ENCODE assay signal across 1 cellular context in the genomic region with DNA sequence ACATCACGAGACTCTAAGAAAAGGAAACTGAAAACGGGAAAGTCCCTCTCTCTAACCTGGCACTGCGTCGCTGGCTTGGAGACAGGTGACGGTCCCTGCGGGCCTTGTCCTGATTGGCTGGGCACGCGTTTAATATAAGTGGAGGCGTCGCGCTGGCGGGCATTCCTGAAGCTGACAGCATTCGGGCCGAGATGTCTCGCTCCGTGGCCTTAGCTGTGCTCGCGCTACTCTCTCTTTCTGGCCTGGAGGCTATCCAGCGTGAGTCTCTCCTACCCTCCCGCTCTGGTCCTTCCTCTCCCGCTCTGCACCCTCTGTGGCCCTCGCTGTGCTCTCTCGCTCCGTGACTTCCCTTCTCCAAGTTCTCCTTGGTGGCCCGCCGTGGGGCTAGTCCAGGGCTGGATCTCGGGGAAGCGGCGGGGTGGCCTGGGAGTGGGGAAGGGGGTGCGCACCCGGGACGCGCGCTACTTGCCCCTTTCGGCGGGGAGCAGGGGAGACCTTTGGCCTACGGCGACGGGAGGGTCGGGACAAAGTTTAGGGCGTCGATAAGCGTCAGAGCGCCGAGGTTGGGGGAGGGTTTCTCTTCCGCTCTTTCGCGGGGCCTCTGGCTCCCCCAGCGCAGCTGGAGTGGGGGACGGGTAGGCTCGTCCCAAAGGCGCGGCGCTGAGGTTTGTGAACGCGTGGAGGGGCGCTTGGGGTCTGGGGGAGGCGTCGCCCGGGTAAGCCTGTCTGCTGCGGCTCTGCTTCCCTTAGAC.
TF ChIP-seq lines count a peak whose summit lies in the region.

Gene B2M, plus strand, starts transcription at position 162 of the 752 bp plus-strand sequence. Its CDS starts 30 bp downstream, at position 192.

TF ChIP-seq in K562, 482 proteins besides CTCF, POLR2A, EP300 and RAD21 (continued from another document and continues in another):
- TF ChIP-seq, protein P1, sequence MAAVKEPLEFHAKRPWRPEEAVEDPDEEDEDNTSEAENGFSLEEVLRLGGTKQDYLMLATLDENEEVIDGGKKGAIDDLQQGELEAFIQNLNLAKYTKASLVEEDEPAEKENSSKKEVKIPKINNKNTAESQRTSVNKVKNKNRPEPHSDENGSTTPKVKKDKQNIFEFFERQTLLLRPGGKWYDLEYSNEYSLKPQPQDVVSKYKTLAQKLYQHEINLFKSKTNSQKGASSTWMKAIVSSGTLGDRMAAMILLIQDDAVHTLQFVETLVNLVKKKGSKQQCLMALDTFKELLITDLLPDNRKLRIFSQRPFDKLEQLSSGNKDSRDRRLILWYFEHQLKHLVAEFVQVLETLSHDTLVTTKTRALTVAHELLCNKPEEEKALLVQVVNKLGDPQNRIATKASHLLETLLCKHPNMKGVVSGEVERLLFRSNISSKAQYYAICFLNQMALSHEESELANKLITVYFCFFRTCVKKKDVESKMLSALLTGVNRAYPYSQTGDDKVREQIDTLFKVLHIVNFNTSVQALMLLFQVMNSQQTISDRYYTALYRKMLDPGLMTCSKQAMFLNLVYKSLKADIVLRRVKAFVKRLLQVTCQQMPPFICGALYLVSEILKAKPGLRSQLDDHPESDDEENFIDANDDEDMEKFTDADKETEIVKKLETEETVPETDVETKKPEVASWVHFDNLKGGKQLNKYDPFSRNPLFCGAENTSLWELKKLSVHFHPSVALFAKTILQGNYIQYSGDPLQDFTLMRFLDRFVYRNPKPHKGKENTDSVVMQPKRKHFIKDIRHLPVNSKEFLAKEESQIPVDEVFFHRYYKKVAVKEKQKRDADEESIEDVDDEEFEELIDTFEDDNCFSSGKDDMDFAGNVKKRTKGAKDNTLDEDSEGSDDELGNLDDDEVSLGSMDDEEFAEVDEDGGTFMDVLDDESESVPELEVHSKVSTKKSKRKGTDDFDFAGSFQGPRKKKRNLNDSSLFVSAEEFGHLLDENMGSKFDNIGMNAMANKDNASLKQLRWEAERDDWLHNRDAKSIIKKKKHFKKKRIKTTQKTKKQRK (IDR thresholded peaks at IDR 0.05; ENCODE audit: borderline replicate concordance, low read depth, low read length), result no peak
- TF ChIP-seq NFE2L1 (tag; IDR thresholded peaks at IDR 0.05; ENCODE audit: borderline replicate concordance, low read depth) (no peak), GATAD2A (IDR thresholded peaks at IDR 0.05) (no peak), ZNF134 (CRISPR knock-in tag; conservative IDR thresholded peaks at IDR 0.05) (no peak), ZNF79 (CRISPR knock-in tag; IDR thresholded peaks at IDR 0.05; ENCODE audit: low read depth) (no peak), RBM14 (IDR thresholded peaks at IDR 0.05; ENCODE audit: borderline replicate concordance, insufficient read depth, low read depth, low read length) (no peak), TARDBP (IDR thresholded peaks at IDR 0.05) (no peak; the same call in 1 of the 2 replicates), KLF1 (tag; IDR thresholded peaks at IDR 0.05) (no peak), ZKSCAN1 (IDR thresholded peaks at IDR 0.05; ENCODE audit: low read depth, low read length) (no peak), PTTG1 (tag; IDR thresholded peaks at IDR 0.05; ENCODE audit: low read depth) (no peak), CBFA2T2 (conservative IDR thresholded peaks at IDR 0.05) (no peak), SIN3A (IDR thresholded peaks at IDR 0.05; ENCODE audit: borderline replicate concordance in 2 of 2, control insufficient read depth in 1 of 2, low read depth in 2 of 2, low read length in 2 of 2) (peak; percentile 59 to 82; a peak in 1 of 4 replicates), RBM25 (IDR thresholded peaks at IDR 0.05; ENCODE audit: low read depth, low read length, severe bottlenecking) (peak; percentile 53), ZFP30 (CRISPR knock-in tag; IDR thresholded peaks at IDR 0.05; ENCODE audit: borderline replicate concordance) (0 out of 2 replicates have a peak, but pooled peaks have one; percentile 7), RREB1 (CRISPR knock-in tag; IDR thresholded peaks at IDR 0.05) (no peak), SRSF3 (IDR thresholded peaks at IDR 0.05; ENCODE audit: insufficient read depth, low read length) (0 out of 2 replicates have a peak, but pooled peaks have one; percentile 65), NFE2 (IDR thresholded peaks at IDR 0.05; ENCODE audit: low read depth) (no peak; the same call in 1 of the 2 replicates), TAF15 (IDR thresholded peaks at IDR 0.05; ENCODE audit: low read depth, low read length) (no peak), SRSF7 (optimal IDR thresholded peaks at IDR 0.05; ENCODE audit: low read depth, low read length) (no peak), ZSCAN32 (CRISPR knock-in tag; IDR thresholded peaks at IDR 0.05) (no peak), HDAC2 (IDR thresholded peaks at IDR 0.05) (no peak), NUFIP1 (IDR thresholded peaks at IDR 0.05; ENCODE audit: partially characterized antibody) (no peak), ELF1 (tag; IDR thresholded peaks at IDR 0.05) (no peak), ZNF561 (CRISPR knock-in tag; conservative IDR thresholded peaks at IDR 0.05) (no peak), DMBX1 (CRISPR knock-in tag; IDR thresholded peaks at IDR 0.05; ENCODE audit: borderline replicate concordance) (no peak), BRF1 (IDR thresholded peaks at IDR 0.05; ENCODE audit: borderline replicate concordance, extremely low read depth, insufficient read length) (no peak), YBX1 (IDR thresholded peaks at IDR 0.05) (no peak), NFIC (IDR thresholded peaks at IDR 0.05) (peak; percentile 67), TCFL5 (CRISPR knock-in tag; conservative IDR thresholded peaks at IDR 0.05) (no peak), RFX5 (IDR thresholded peaks at IDR 0.05; ENCODE audit: low read depth, low read length) (peak; percentile 99)
- TF ChIP-seq, protein P2, sequence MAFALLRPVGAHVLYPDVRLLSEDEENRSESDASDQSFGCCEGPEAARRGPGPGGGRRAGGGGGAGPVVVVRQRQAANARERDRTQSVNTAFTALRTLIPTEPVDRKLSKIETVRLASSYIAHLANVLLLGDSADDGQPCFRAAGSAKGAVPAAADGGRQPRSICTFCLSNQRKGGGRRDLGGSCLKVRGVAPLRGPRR (CRISPR knock-in tag; IDR thresholded peaks at IDR 0.05), result no peak
- TF ChIP-seq, protein P3, sequence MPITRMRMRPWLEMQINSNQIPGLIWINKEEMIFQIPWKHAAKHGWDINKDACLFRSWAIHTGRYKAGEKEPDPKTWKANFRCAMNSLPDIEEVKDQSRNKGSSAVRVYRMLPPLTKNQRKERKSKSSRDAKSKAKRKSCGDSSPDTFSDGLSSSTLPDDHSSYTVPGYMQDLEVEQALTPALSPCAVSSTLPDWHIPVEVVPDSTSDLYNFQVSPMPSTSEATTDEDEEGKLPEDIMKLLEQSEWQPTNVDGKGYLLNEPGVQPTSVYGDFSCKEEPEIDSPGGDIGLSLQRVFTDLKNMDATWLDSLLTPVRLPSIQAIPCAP (CRISPR knock-in tag; IDR thresholded peaks at IDR 0.05; ENCODE audit: borderline replicate concordance), result no peak
- TF ChIP-seq, protein P4, sequence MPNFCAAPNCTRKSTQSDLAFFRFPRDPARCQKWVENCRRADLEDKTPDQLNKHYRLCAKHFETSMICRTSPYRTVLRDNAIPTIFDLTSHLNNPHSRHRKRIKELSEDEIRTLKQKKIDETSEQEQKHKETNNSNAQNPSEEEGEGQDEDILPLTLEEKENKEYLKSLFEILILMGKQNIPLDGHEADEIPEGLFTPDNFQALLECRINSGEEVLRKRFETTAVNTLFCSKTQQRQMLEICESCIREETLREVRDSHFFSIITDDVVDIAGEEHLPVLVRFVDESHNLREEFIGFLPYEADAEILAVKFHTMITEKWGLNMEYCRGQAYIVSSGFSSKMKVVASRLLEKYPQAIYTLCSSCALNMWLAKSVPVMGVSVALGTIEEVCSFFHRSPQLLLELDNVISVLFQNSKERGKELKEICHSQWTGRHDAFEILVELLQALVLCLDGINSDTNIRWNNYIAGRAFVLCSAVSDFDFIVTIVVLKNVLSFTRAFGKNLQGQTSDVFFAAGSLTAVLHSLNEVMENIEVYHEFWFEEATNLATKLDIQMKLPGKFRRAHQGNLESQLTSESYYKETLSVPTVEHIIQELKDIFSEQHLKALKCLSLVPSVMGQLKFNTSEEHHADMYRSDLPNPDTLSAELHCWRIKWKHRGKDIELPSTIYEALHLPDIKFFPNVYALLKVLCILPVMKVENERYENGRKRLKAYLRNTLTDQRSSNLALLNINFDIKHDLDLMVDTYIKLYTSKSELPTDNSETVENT (CRISPR knock-in tag; IDR thresholded peaks at IDR 0.05), result peak; percentile 85; the same call in 1 of the 2 replicates
- TF ChIP-seq, protein P5, sequence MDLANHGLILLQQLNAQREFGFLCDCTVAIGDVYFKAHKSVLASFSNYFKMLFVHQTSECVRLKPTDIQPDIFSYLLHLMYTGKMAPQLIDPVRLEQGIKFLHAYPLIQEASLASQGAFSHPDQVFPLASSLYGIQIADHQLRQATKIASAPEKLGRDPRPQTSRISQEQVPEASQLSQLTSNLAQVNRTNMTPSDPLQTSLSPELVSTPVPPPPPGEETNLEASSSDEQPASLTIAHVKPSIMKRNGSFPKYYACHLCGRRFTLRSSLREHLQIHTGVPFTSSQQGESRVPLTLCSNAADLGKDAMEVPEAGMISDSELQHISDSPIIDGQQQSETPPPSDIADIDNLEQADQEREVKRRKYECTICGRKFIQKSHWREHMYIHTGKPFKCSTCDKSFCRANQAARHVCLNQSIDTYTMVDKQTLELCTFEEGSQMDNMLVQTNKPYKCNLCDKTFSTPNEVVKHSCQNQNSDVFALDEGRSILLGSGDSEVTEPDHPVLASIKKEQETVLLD (IDR thresholded peaks at IDR 0.05), result 0 out of 2 replicates have a peak, but pooled peaks have one; percentile 48
- TF ChIP-seq, protein P6, sequence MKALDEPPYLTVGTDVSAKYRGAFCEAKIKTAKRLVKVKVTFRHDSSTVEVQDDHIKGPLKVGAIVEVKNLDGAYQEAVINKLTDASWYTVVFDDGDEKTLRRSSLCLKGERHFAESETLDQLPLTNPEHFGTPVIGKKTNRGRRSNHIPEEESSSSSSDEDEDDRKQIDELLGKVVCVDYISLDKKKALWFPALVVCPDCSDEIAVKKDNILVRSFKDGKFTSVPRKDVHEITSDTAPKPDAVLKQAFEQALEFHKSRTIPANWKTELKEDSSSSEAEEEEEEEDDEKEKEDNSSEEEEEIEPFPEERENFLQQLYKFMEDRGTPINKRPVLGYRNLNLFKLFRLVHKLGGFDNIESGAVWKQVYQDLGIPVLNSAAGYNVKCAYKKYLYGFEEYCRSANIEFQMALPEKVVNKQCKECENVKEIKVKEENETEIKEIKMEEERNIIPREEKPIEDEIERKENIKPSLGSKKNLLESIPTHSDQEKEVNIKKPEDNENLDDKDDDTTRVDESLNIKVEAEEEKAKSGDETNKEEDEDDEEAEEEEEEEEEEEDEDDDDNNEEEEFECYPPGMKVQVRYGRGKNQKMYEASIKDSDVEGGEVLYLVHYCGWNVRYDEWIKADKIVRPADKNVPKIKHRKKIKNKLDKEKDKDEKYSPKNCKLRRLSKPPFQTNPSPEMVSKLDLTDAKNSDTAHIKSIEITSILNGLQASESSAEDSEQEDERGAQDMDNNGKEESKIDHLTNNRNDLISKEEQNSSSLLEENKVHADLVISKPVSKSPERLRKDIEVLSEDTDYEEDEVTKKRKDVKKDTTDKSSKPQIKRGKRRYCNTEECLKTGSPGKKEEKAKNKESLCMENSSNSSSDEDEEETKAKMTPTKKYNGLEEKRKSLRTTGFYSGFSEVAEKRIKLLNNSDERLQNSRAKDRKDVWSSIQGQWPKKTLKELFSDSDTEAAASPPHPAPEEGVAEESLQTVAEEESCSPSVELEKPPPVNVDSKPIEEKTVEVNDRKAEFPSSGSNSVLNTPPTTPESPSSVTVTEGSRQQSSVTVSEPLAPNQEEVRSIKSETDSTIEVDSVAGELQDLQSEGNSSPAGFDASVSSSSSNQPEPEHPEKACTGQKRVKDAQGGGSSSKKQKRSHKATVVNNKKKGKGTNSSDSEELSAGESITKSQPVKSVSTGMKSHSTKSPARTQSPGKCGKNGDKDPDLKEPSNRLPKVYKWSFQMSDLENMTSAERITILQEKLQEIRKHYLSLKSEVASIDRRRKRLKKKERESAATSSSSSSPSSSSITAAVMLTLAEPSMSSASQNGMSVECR (CRISPR knock-in tag; IDR thresholded peaks at IDR 0.05), result peak; percentile 79
- TF ChIP-seq, protein P7, sequence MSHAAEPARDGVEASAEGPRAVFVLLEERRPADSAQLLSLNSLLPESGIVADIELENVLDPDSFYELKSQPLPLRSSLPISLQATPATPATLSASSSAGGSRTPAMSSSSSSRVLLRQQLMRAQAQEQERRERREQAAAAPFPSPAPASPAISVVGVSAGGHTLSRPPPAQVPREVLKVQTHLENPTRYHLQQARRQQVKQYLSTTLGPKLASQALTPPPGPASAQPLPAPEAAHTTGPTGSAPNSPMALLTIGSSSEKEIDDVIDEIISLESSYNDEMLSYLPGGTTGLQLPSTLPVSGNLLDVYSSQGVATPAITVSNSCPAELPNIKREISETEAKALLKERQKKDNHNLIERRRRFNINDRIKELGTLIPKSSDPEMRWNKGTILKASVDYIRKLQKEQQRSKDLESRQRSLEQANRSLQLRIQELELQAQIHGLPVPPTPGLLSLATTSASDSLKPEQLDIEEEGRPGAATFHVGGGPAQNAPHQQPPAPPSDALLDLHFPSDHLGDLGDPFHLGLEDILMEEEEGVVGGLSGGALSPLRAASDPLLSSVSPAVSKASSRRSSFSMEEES (CRISPR knock-in tag; IDR thresholded peaks at IDR 0.05), result peak; percentile 63
